11 cellular contexts compared by ENCODE assay signal in the genomic region with DNA sequence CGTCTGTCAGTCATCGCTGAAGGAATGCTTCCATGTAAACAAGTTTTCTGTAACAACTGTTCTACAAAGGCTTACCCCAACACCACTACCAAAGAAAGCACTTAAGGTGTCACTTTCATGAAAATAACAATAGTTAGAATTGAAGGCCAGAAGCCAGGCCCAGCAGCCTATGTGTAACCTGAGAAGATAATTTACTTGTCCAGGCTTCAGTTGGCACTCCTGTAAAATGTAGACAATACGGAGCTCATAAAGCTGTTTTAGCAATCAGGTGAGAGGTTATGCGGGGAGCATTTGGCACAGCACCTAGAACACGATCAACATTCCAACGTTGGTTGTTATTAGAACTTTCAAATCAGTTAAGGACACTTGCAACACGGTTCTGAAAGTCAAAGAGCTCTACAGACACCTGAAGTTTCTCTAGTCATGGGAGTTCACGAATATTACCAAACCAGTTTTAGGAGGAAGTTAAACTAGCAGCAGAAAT. TPM values are rescaled to one million over a fixed set of nuclear protein-coding genes. Genes with fewer than 3 reads are reported as not detected.
DNase-seq lines count a peak whose midpoint lies in the region; ATAC-seq and TF ChIP-seq lines count a peak whose summit lies in the region.
"Had no signal": no experiment of that assay in that cellular context is flagged by ENCODE, and none has a peak within 500 bp of the region (broad histone marks: within the 10 kb centered on the region; RNA-seq: fewer than 3 reads in every experiment).

No MANE protein-coding gene starts in this region.

- peak; percentile 49 for DNase-seq in NCI-H1092 treated with DMSO at 0.1 percent for 48 hours (lab: John Stamatoyannopoulos, UW)
- DNase-seq in NCI-H345 treated with DMSO at 0.1 percent for 48 hours (lab: John Stamatoyannopoulos, UW; ENCODE audit: unreplicated experiment): peak; percentile 60
- no peak for DNase-seq in heart left ventricle
- no peak for DNase-seq in CD8-positive, alpha-beta memory T cell
- no peak for DNase-seq in tibial nerve (ENCODE audit: low spot score in 2 of 2)
- DNase-seq in A172 (ENCODE audit: low spot score): no peak
- DNase-seq: activated gamma-delta T cell; naive thymus-derived CD8-positive, alpha-beta T cell had no signal

- H3K9me3 Mint-ChIP-seq in CD8-positive, alpha-beta memory T cell: peaks cover 2 to 14% (median 3%) of the 10 kb centered on the region in 5 donors

- H3K9me3 ChIP-seq in heart left ventricle (no peaks in the 10 kb centered on the region), skeletal muscle tissue (ENCODE audit: control insufficient read depth in 3 of 3, low read length in 3 of 3) (no peaks in the 10 kb centered on the region), tibial nerve (no peaks in the 10 kb centered on the region)
- no peaks in the 10 kb centered on the region for H3K9me3 ChIP-seq in CD8-positive, alpha-beta memory T cell (ENCODE audit: low read length)

- no peak overlapping the region for H3K9ac ChIP-seq in skeletal muscle tissue (ENCODE audit: low read depth in 1 of 3, low read length in 3 of 3)

- ATAC-seq in heart left ventricle (peak; percentile 66 to 71 (median 69)), GM21737 (IDR thresholded peaks at IDR 0.05; ENCODE audit: unreplicated experiment) (no peak)
- ATAC-seq: naive thymus-derived CD8-positive, alpha-beta T cell had no signal

- H3K27me3 Mint-ChIP-seq in CD8-positive, alpha-beta memory T cell: no peaks in the 10 kb centered on the region
- H3K27me3 Mint-ChIP-seq: naive thymus-derived CD8-positive, alpha-beta T cell had no signal

- H3K27me3 ChIP-seq in heart left ventricle: no peaks in the 10 kb centered on the region
- no peaks in the 10 kb centered on the region for H3K27me3 ChIP-seq in skeletal muscle tissue (ENCODE audit: control insufficient read depth in 3 of 3, insufficient read depth in 3 of 3, low read length in 3 of 3)
- no peaks in the 10 kb centered on the region for H3K27me3 ChIP-seq in CD8-positive, alpha-beta memory T cell (ENCODE audit: insufficient read depth, low read length, poor library complexity, severe bottlenecking)
- H3K27me3 ChIP-seq in tibial nerve: no peaks in the 10 kb centered on the region

- H3K36me3 ChIP-seq in heart left ventricle: no peaks in the 10 kb centered on the region
- H3K36me3 ChIP-seq in skeletal muscle tissue (ENCODE audit: control insufficient read depth in 3 of 3, insufficient read depth in 3 of 3, low read length in 3 of 3): no peaks in the 10 kb centered on the region
- H3K36me3 ChIP-seq in CD8-positive, alpha-beta memory T cell (ENCODE audit: insufficient read depth, low read length): no peaks in the 10 kb centered on the region
- H3K36me3 ChIP-seq in tibial nerve: no peaks in the 10 kb centered on the region

- CTCF ChIA-PET in CD8-positive, alpha-beta memory T cell (lab: Charles Lee): no interaction called here

- TF ChIP-seq EP300 in tibial nerve (IDR thresholded peaks at IDR 0.05): no peak

- intact Hi-C loops in heart left ventricle (cut with DNase I): no loop called here

- H3K4me1 ChIP-seq in heart left ventricle (peaks cover 0 to 26% (median 3%) of the 10 kb centered on the region in 12 donors), skeletal muscle tissue (ENCODE audit: control insufficient read depth in 3 of 3, insufficient read depth in 3 of 3, low read length in 3 of 3) (peaks cover 10 to 33% (median 14%) of the 10 kb centered on the region in 3 donors), tibial nerve (peaks cover 0 to 6% (median 0%) of the 10 kb centered on the region in 4 donors)
- H3K4me1 ChIP-seq in CD8-positive, alpha-beta memory T cell (ENCODE audit: insufficient read depth, low read length): no peaks in the 10 kb centered on the region

- H3K4me3 ChIP-seq in heart left ventricle (no peak overlapping the region), skeletal muscle tissue (ENCODE audit: low read length in 3 of 3) (peak overlapping the region in 1 of 3 donors; percentile 41), tibial nerve (no peak overlapping the region)
- H3K4me3 ChIP-seq in CD8-positive, alpha-beta memory T cell (ENCODE audit: low read length): no peak overlapping the region

- H3K4me3 Mint-ChIP-seq in CD8-positive, alpha-beta memory T cell: no peak overlapping the region
- H3K4me3 Mint-ChIP-seq: dendritic cell treated with granulocyte-macrophage colony-stimulating factor and Interleukin-4, amounts not matched to agents 40 ng/mL and 50 ng/mL, for 4 days; naive thymus-derived CD8-positive, alpha-beta T cell had no signal

- no peaks in the 10 kb centered on the region for H3K36me3 Mint-ChIP-seq in CD8-positive, alpha-beta memory T cell
- H3K36me3 Mint-ChIP-seq: naive thymus-derived CD8-positive, alpha-beta T cell had no signal

- H3K4me1 Mint-ChIP-seq in CD8-positive, alpha-beta memory T cell: no peaks in the 10 kb centered on the region
- H3K4me1 Mint-ChIP-seq: naive thymus-derived CD8-positive, alpha-beta T cell had no signal

- H3K27ac ChIP-seq in heart left ventricle (peak overlapping the region in 8 of 12 donors; percentile 25 to 62 (median 48)), skeletal muscle tissue (ENCODE audit: low read depth, low read length) (peak overlapping the region; percentile 70), tibial nerve (no peak overlapping the region)
- H3K27ac ChIP-seq in CD8-positive, alpha-beta memory T cell (ENCODE audit: low read depth, low read length): no peak overlapping the region

- TF ChIP-seq POLR2A in heart left ventricle (IDR thresholded peaks at IDR 0.05): no peak
- TF ChIP-seq POLR2A in tibial nerve (IDR thresholded peaks at IDR 0.05): no peak

- 37 to 52% (median 42%) methylated on average over 8 of the region's 8 CpGs for WGBS in heart left ventricle, 4 donors
- WGBS in tibial nerve, 2 donors: 66 to 72% methylated on average over 8 of the region's 8 CpGs

- POLR2A ChIA-PET in CD8-positive, alpha-beta memory T cell (lab: Charles Lee): no interaction called here

- TF ChIP-seq CTCF in heart left ventricle (IDR thresholded peaks at IDR 0.05) (no peak), tibial nerve (IDR thresholded peaks at IDR 0.05) (no peak)

- no peak overlapping the region for H3K27ac Mint-ChIP-seq in CD8-positive, alpha-beta memory T cell
- H3K27ac Mint-ChIP-seq: dendritic cell treated with granulocyte-macrophage colony-stimulating factor and Interleukin-4, amounts not matched to agents 40 ng/mL and 50 ng/mL, for 4 days had no signal

RNA-seq across cellular contexts. Expression of gene ADGRA3, which starts 15.7 kb away (rescaled TPM):
- total RNA-seq in heart left ventricle (10 to 100 TPM; 18.2 to 43.9 (median 22.0) TPM), skeletal muscle tissue (92.4 TPM), tibial nerve (10 to 100 TPM; 14.9 to 26.3 (median 20.2) TPM)
- 10 to 100 TPM in 1 of 2 donors, 1 to 10 TPM in 1; 9.6 to 11.2 TPM for polyA plus RNA-seq in heart left ventricle
- 1 to 10 TPM; 2.1 to 2.2 TPM for total RNA-seq in CD8-positive, alpha-beta memory T cell
- 0.32 TPM for polyA plus RNA-seq in CD8-positive, alpha-beta memory T cell
- total RNA-seq in A172 (2014; rRNA removed; shearing (Covaris generic)): 22.6 and 31.1 TPM in 2 replicates

Comparison
In these comparisons a context has a peak if more than half of its experiments do, and no peak if none do; other contexts are left out.
1. DNase-seq: peak in NCI-H1092 treated with DMSO at 0.1 percent for 48 hours (single experiment) and NCI-H345 treated with DMSO at 0.1 percent for 48 hours (single experiment); none in heart left ventricle (0 of 5), CD8-positive, alpha-beta memory T cell (0 of 5), tibial nerve (0 of 2) and A172 (single experiment).
2. H3K27ac ChIP-seq: peak in heart left ventricle (8 of 12) and skeletal muscle tissue (single experiment); none in CD8-positive, alpha-beta memory T cell (single experiment) and tibial nerve (0 of 4).